8 cellular contexts compared by ENCODE assay signal in genomic region chr4:54384563-54384962, GRCh38.
DNase-seq lines count a peak whose midpoint lies in the region; ATAC-seq, FAIRE-seq and TF ChIP-seq lines count a peak whose summit lies in the region.

No MANE protein-coding gene starts in this region.

- H3K4me1 ChIP-seq in A673 (ENCODE audit: insufficient read depth, low read length, poor library complexity, severe bottlenecking), result no peaks in the 10 kb centered on the region
- no peaks in the 10 kb centered on the region for H3K4me1 ChIP-seq in H1 (replicated peaks in 1 of 4; ENCODE audit: control insufficient read depth in 3 of 4, insufficient read depth in 4 of 4, low read length in 3 of 4)
- H3K4me1 ChIP-seq in ovary (ENCODE audit: insufficient read depth), result no peaks in the 10 kb centered on the region

- POLR2A ChIA-PET in A673 (lab: Charles Lee; ENCODE audit: low non-redundant PET), result no interaction called here
- POLR2A ChIA-PET in H1 (lab: Charles Lee; ENCODE audit: partially characterized antibody), result interaction anchor here (1.1 kb wide), 1 partner anchor 274 kb away, joined by 3 read pairs; the partner anchor contains the start of gene KIT

- H3K27me3 ChIP-seq in A673 (replicated peaks; ENCODE audit: insufficient read depth, low read depth, low read length, poor library complexity), result no peaks in the 10 kb centered on the region
- no peaks in the 10 kb centered on the region for H3K27me3 ChIP-seq in H1 (replicated peaks in 1 of 4; ENCODE audit: control insufficient read depth in 3 of 4, extremely low read depth in 1 of 4, insufficient read depth in 3 of 4, low read length in 3 of 4)
- no peaks in the 10 kb centered on the region for H3K27me3 ChIP-seq in ovary

- H2BK120ac ChIP-seq in H1 (replicated peaks; ENCODE audit: low read depth, low read length), result no peak overlapping the region

- no peak overlapping the region for H3K56ac ChIP-seq in H1 (replicated peaks; ENCODE audit: insufficient read length, low read depth, low read length)

- H3K79me2 ChIP-seq in H1 (ENCODE audit: control insufficient read depth in 1 of 2, insufficient read depth in 2 of 2, low read length in 2 of 2), result no peaks in the 10 kb centered on the region

- CTCF ChIA-PET in A673 (lab: Charles Lee), result no interaction called here
- CTCF ChIA-PET in H1 (lab: Charles Lee; ENCODE audit: partially characterized antibody), result interaction anchor here (0.6 to 5.1 kb wide), 9 partner anchors 9 to 58 kb away, joined by 3 to 30 read pairs (median 5); no protein-coding TSS in a partner anchor

- no peak overlapping the region for H3K27ac ChIP-seq in A673 (ENCODE audit: low read depth, low read length, poor library complexity, severe bottlenecking)
- H3K27ac ChIP-seq in H1 (ENCODE audit: low read depth, low read length), result no peak overlapping the region
- H3K27ac ChIP-seq in ovary, result no peak overlapping the region

- H2BK12ac ChIP-seq in H1 (ENCODE audit: low read depth, low read length), result no peak overlapping the region

- H2BK5ac ChIP-seq in H1 (ENCODE audit: low read depth, low read length), result no peak overlapping the region

- TF ChIP-seq CTCF in A673 (conservative IDR thresholded peaks at IDR 0.05; ENCODE audit: low read depth, low read length) (peak; percentile 51), GM12875 (IDR thresholded peaks at IDR 0.05; ENCODE audit: borderline replicate concordance, insufficient read depth, low read depth, low read length) (peak; percentile 20; the same call in 1 of the 2 replicates), H1 (IDR thresholded peaks at IDR 0.05; ENCODE audit: control extremely low read depth in 1 of 3, insufficient read depth in 1 of 3, low read depth in 1 of 3, low read length in 3 of 3) (peak; percentile 28 to 47 (median 42)), ovary (IDR thresholded peaks at IDR 0.05) (peak in 2 of 3 donors; percentile 22 to 23)

- WGBS in H1 (ENCODE audit: extremely low coverage in 1 of 2, insufficient coverage in 1 of 2, insufficient read length in 1 of 2, insufficient replicate concordance in 2 of 2, low coverage in 1 of 2, low lambda C conversion rate in 2 of 2, missing lambda C conversion rate in 1 of 2), 2 experiments, result 86% methylated on average over 6 of the region's 6 CpGs; no CpG with 5 or more reads in 1 of the 2 experiments
- WGBS in ovary, 3 donors, result 39 to 52% (median 49%) methylated on average over 6 of the region's 6 CpGs

- no peaks in the 10 kb centered on the region for H3K79me1 ChIP-seq in H1 (ENCODE audit: low read depth, low read length)

- no peak overlapping the region for H2AFZ ChIP-seq in H1 (ENCODE audit: low read length)

- H3K36me3 ChIP-seq in A673 (ENCODE audit: insufficient read depth, low read length, poor library complexity, severe bottlenecking) (no peaks in the 10 kb centered on the region), H1 (ENCODE audit: control insufficient read depth in 2 of 4, insufficient read depth in 4 of 4, low read length in 3 of 4) (no peaks in the 10 kb centered on the region), ovary (no peaks in the 10 kb centered on the region)

- H3K14ac ChIP-seq in H1 (ENCODE audit: insufficient read length), result no peak overlapping the region

- no peaks in the 10 kb centered on the region for H3K23me2 ChIP-seq in H1 (ENCODE audit: low read depth, low read length)

- TF ChIP-seq POLR2A in H1 (IDR thresholded peaks at IDR 0.05; ENCODE audit: control extremely low read depth in 1 of 2, low read depth in 2 of 2, low read length in 2 of 2) (no peak), ovary (IDR thresholded peaks at IDR 0.05) (no peak)

- H3K4me2 ChIP-seq in H1 (ENCODE audit: insufficient read depth in 1 of 2, low read depth in 2 of 2, low read length in 2 of 2), result no peak overlapping the region

- no peak overlapping the region for H4K8ac ChIP-seq in H1 (ENCODE audit: extremely low read depth, insufficient read depth, low read length)

- DNase-seq in A673 (ENCODE audit: low spot score), result peak; percentile 29
- peak; percentile 50 for DNase-seq in NOMO-1 treated with DMSO at 0.1 percent for 48 hours (lab: John Stamatoyannopoulos, UW; ENCODE audit: unreplicated experiment)
- DNase-seq in H1 (ENCODE audit: low read depth in 1 of 2, low spot score in 2 of 2), result no peak
- peak; percentile 39 to 53 (median 46) for DNase-seq in ovary
- no peak for DNase-seq in NCI-H774 (lab: John Stamatoyannopoulos, UW)
- DNase-seq in NCI-H146 (lab: John Stamatoyannopoulos, UW), result no peak

- TF ChIP-seq EP300 in H1 (IDR thresholded peaks at IDR 0.05; ENCODE audit: borderline replicate concordance in 1 of 2, low read depth in 2 of 2, low read length in 2 of 2), result no peak
- no peak for TF ChIP-seq EP300 in ovary (IDR thresholded peaks at IDR 0.05)

- no peaks in the 10 kb centered on the region for H4K20me1 ChIP-seq in H1 (replicated peaks in 1 of 2; ENCODE audit: control insufficient read depth in 1 of 2, insufficient read depth in 2 of 2, low read length in 2 of 2)

- intact Hi-C loops in A673 (cut with micrococcal nuclease; ENCODE audit: unreplicated experiment), result loop anchor here (10.0 kb wide), 1 partner anchor 580 kb away; no protein-coding TSS in a partner anchor
- intact Hi-C loops in ovary (cut with DNase I), result loop anchor here in 1 of 4 donors (10.0 kb wide), 1 partner anchor 50 kb away; no protein-coding TSS in a partner anchor

- H3K4ac ChIP-seq in H1 (replicated peaks; ENCODE audit: insufficient read length, low read depth, low read length), result no peak overlapping the region

- no peaks in the 10 kb centered on the region for H3K9me3 ChIP-seq in A673 (ENCODE audit: low read depth, low read length, poor library complexity, severe bottlenecking)
- H3K9me3 ChIP-seq in H1 (ENCODE audit: insufficient read depth in 2 of 2, low read depth in 1 of 2, low read length in 1 of 2), result no peaks in the 10 kb centered on the region; a peak in 1 of 4 replicates
- no peaks in the 10 kb centered on the region for H3K9me3 ChIP-seq in ovary

- no peak overlapping the region for H3K18ac ChIP-seq in H1 (ENCODE audit: extremely low read depth, low read length)

- no TSS peak for BruUV-seq in A673 (replicated peaks; lab: Mats Ljungman, UMichigan)

- no peak for FAIRE-seq in H1 (lab: Jason Lieb, UNC)

- no peak overlapping the region for H2BK20ac ChIP-seq in H1 (ENCODE audit: low read length)

- no peak overlapping the region for H3K23ac ChIP-seq in H1 (ENCODE audit: insufficient read length)

- H3K9ac ChIP-seq in H1 (replicated peaks in 1 of 4; ENCODE audit: extremely low read depth in 1 of 4, low read depth in 3 of 4, low read length in 3 of 4), result no peak overlapping the region

- H2BK15ac ChIP-seq in H1 (ENCODE audit: low read length), result no peak overlapping the region

- no peak overlapping the region for H4K5ac ChIP-seq in H1 (ENCODE audit: insufficient read length, low read depth, low read length)

- ATAC-seq in HG02678 (IDR thresholded peaks at IDR 0.05; ENCODE audit: unreplicated experiment), result no peak

- no peak overlapping the region for H3K4me3 ChIP-seq in A673 (ENCODE audit: low read depth, low read length, poor library complexity, severe bottlenecking)
- no peak overlapping the region for H3K4me3 ChIP-seq in GM12875 (ENCODE audit: low read depth, low read length)
- no peak overlapping the region for H3K4me3 ChIP-seq in H1 (ENCODE audit: extremely low read depth in 1 of 4, insufficient read depth in 2 of 4, low read depth in 3 of 4, low read length in 4 of 4)
- no peak overlapping the region for H3K4me3 ChIP-seq in ovary

- no peak overlapping the region for H4K91ac ChIP-seq in H1 (replicated peaks; ENCODE audit: insufficient read length, low read length)

- peak; percentile 50 to 66 for TF ChIP-seq RAD21 in H1 (IDR thresholded peaks at IDR 0.05 in 1 of 2, conservative IDR thresholded peaks at IDR 0.05 in 1 of 2; ENCODE audit: low read depth in 2 of 2, low read length in 2 of 2)

- H2AK5ac ChIP-seq in H1 (ENCODE audit: low read depth, low read length), result no peak overlapping the region

TF ChIP-seq in H1, 55 proteins besides CTCF, POLR2A, EP300 and RAD21:
- no peak for TF ChIP-seq KDM4A (IDR thresholded peaks at IDR 0.05; ENCODE audit: low read depth, low read length, severe bottlenecking)
- TF ChIP-seq TAF7 (optimal IDR thresholded peaks at IDR 0.05; ENCODE audit: borderline replicate concordance, low read depth, low read length), result no peak
- no peak for TF ChIP-seq RFX5 (IDR thresholded peaks at IDR 0.05; ENCODE audit: borderline replicate concordance, low read depth, low read length)
- no peak for TF ChIP-seq GABPA (IDR thresholded peaks at IDR 0.05; ENCODE audit: borderline replicate concordance, insufficient read depth, low read length)
- no peak for TF ChIP-seq TCF12 (IDR thresholded peaks at IDR 0.05; ENCODE audit: low read depth, low read length)
- no peak for TF ChIP-seq SIN3A (conservative IDR thresholded peaks at IDR 0.05 in 1 of 2, IDR thresholded peaks at IDR 0.05 in 1 of 2; ENCODE audit: low read depth in 1 of 2, low read length in 2 of 2)
- no peak for TF ChIP-seq RBBP5 (IDR thresholded peaks at IDR 0.05; ENCODE audit: borderline replicate concordance, low read depth, low read length)
- no peak for TF ChIP-seq SP4 (IDR thresholded peaks at IDR 0.05; ENCODE audit: low read length)
- TF ChIP-seq ATF3 (IDR thresholded peaks at IDR 0.05; ENCODE audit: insufficient read depth, low read depth, low read length), result no peak
TF ChIP-seq in H1: peak in this region for 0.

Comparison
In these comparisons a context has a peak if more than half of its experiments do, and no peak if none do; other contexts are left out.
1. DNase-seq: peak in A673 (single experiment), NOMO-1 treated with DMSO at 0.1 percent for 48 hours (single experiment) and ovary (5 of 5); none in H1 (0 of 2), NCI-H774 (single experiment) and NCI-H146 (single experiment).
2. Peak in every context shown above with its lines, with median percentiles within 50 percentile points of each other: CTCF ChIP-seq.